19 cellular contexts compared by ENCODE assay signal in genomic region chr7:7344583-7344982, GRCh38.
"Had no signal": no experiment of that assay in that cellular context is flagged by ENCODE, and none has a peak within 500 bp of the region (broad histone marks: within the 10 kb centered on the region; RNA-seq: fewer than 3 reads in every experiment).

No MANE protein-coding gene starts in this region.

- H3K9me3 Mint-ChIP-seq: memory B cell; natural killer cell; stimulated activated effector memory CD8-positive, alpha-beta T cell treated with anti-CD3 and anti-CD28 coated beads, Interleukin-12 subunit alpha, Interleukin-12 subunit beta, amount 100 ng/mL, for 72 hours; type B pancreatic cell had no signal

- H3K27ac Mint-ChIP-seq: memory B cell; natural killer cell; progenitor cell of endocrine pancreas; stimulated activated effector memory CD8-positive, alpha-beta T cell treated with anti-CD3 and anti-CD28 coated beads, Interleukin-12 subunit alpha, Interleukin-12 subunit beta, amount 100 ng/mL, for 72 hours; type B pancreatic cell had no signal

- H3K4me1 Mint-ChIP-seq: memory B cell; natural killer cell; stimulated activated effector memory CD8-positive, alpha-beta T cell treated with anti-CD3 and anti-CD28 coated beads, Interleukin-12 subunit alpha, Interleukin-12 subunit beta, amount 100 ng/mL, for 72 hours had no signal

- H3K27me3 ChIP-seq: dorsolateral prefrontal cortex, neutrophil, pancreas, testis, tibial artery had no signal

- H3K9me3 ChIP-seq: neutrophil, pancreas, testis, tibial artery had no signal

- H3K4me2 ChIP-seq: smooth muscle cell had no signal

- H3K36me3 Mint-ChIP-seq: memory B cell; natural killer cell; stimulated activated effector memory CD8-positive, alpha-beta T cell treated with anti-CD3 and anti-CD28 coated beads, Interleukin-12 subunit alpha, Interleukin-12 subunit beta, amount 100 ng/mL, for 72 hours; type B pancreatic cell had no signal

- H3K36me3 ChIP-seq: neutrophil, pancreas, tibial artery had no signal

- H3K4me3 ChIP-seq: dorsolateral prefrontal cortex, lung, pancreas, smooth muscle cell, testis, tibial artery had no signal

- H3K4me1 ChIP-seq: pancreas, testis, tibial artery had no signal

- H3K4me3 Mint-ChIP-seq: memory B cell; natural killer cell; stimulated activated effector memory CD8-positive, alpha-beta T cell treated with anti-CD3 and anti-CD28 coated beads, Interleukin-12 subunit alpha, Interleukin-12 subunit beta, amount 100 ng/mL, for 72 hours; type B pancreatic cell had no signal

- FAIRE-seq: keratinocyte, pancreas had no signal

- ATAC-seq: natural killer cell; pancreas; sciatic nerve; stimulated activated effector memory CD8-positive, alpha-beta T cell treated with anti-CD3 and anti-CD28 coated beads, Interleukin-12 subunit alpha, Interleukin-12 subunit beta, amount 100 ng/mL, for 72 hours had no signal

- DNase-seq: dorsolateral prefrontal cortex; effector CD4-positive, alpha-beta T cell; natural killer cell; pancreas; stimulated activated CD4-positive, alpha-beta T cell treated with anti-CD3 and anti-CD28 coated beads, Interleukin-2, amount 100 ng/mL, for 24 hours; stimulated activated CD4-positive, alpha-beta T cell treated with anti-CD3 and anti-CD28 coated beads, Interleukin-4, amount 100 ng/mL, for 24 hours; stimulated activated naive CD4-positive, alpha-beta T cell treated with Interleukin-2 at 50 U/mL for 16 hours; substantia nigra; testis; tibial artery had no signal

- H3K27me3 Mint-ChIP-seq: progenitor cell of endocrine pancreas, type B pancreatic cell had no signal

- H3K27ac ChIP-seq: dorsolateral prefrontal cortex, neutrophil, pancreas, testis, tibial artery had no signal
